9 cellular contexts compared by ENCODE assay signal in genomic region chrX:7109838-7110793, GRCh38. TPM values are rescaled to one million over a fixed set of nuclear protein-coding genes. Genes with fewer than 3 reads are reported as not detected.
DNase-seq lines count a peak whose midpoint lies in the region; ATAC-seq and TF ChIP-seq lines count a peak whose summit lies in the region.
"Had no signal": no experiment of that assay in that cellular context is flagged by ENCODE, and none has a peak within 500 bp of the region (broad histone marks: within the 10 kb centered on the region; RNA-seq: fewer than 3 reads in every experiment).

No MANE protein-coding gene starts in this region.

- no peaks in the 10 kb centered on the region for H3K27me3 Mint-ChIP-seq in activated naive CD8-positive, alpha-beta T cell treated with anti-CD3 and anti-CD28 coated beads for 36 hours
- no peaks in the 10 kb centered on the region for H3K27me3 Mint-ChIP-seq in activated naive CD8-positive, alpha-beta T cell treated with anti-CD3 and anti-CD28 coated beads, Interleukin-2, amount 50 U/mL, for 24 hours

- intact Hi-C loops in thyroid gland (cut with DNase I) = no loop called here
- intact Hi-C loops in vagina (cut with DNase I) = no loop called here

- H3K27ac Mint-ChIP-seq in activated naive CD8-positive, alpha-beta T cell treated with anti-CD3 and anti-CD28 coated beads for 36 hours = peak overlapping the region; percentile 67
- H3K27ac Mint-ChIP-seq in activated naive CD8-positive, alpha-beta T cell treated with anti-CD3 and anti-CD28 coated beads, Interleukin-2, amount 50 U/mL, for 24 hours = no peak overlapping the region

- peaks cover 17% of the 10 kb centered on the region for H3K4me1 Mint-ChIP-seq in activated naive CD8-positive, alpha-beta T cell treated with anti-CD3 and anti-CD28 coated beads for 36 hours
- H3K4me1 Mint-ChIP-seq in activated naive CD8-positive, alpha-beta T cell treated with anti-CD3 and anti-CD28 coated beads, Interleukin-2, amount 50 U/mL, for 24 hours = peaks cover 17% of the 10 kb centered on the region

- H3K27ac ChIP-seq in SK-N-MC (peak overlapping the region; percentile 72), thyroid gland (peak overlapping the region in 2 of 3 donors; percentile 22 to 61), vagina (no peak overlapping the region)
- H3K27ac ChIP-seq: epithelial cell of prostate had no signal

- H3K9ac ChIP-seq in SK-N-MC (ENCODE audit: insufficient read length) = no peak overlapping the region

- ATAC-seq in activated naive CD8-positive, alpha-beta T cell treated with anti-CD3 and anti-CD28 coated beads, Interleukin-2, amount 50 U/mL, for 24 hours = no peak
- ATAC-seq in HG02870 (IDR thresholded peaks at IDR 0.05; ENCODE audit: unreplicated experiment) = peak; percentile 66

- WGBS in thyroid gland, 2 donors = 77 to 88% methylated on average over 12 of the region's 12 CpGs

- H3K9me3 Mint-ChIP-seq in activated naive CD8-positive, alpha-beta T cell treated with anti-CD3 and anti-CD28 coated beads for 36 hours = no peaks in the 10 kb centered on the region
- H3K9me3 Mint-ChIP-seq in activated naive CD8-positive, alpha-beta T cell treated with anti-CD3 and anti-CD28 coated beads, Interleukin-2, amount 50 U/mL, for 24 hours = no peaks in the 10 kb centered on the region

- DNase-seq in activated naive CD8-positive, alpha-beta T cell treated with anti-CD3 and anti-CD28 coated beads for 36 hours = no peak
- DNase-seq in activated naive CD8-positive, alpha-beta T cell treated with anti-CD3 and anti-CD28 coated beads, Interleukin-2, amount 50 U/mL, for 24 hours = no peak
- DNase-seq in SK-N-MC (ENCODE audit: low read depth, low spot score) (no peak), thyroid gland (peak; percentile 6), NCI-H446 treated with DMSO at 0.1 percent for 48 hours (lab: John Stamatoyannopoulos, UW) (no peak), cortex of kidney (lab: John Stamatoyannopoulos, UW) (no peak), vagina (ENCODE audit: extremely low spot score in 2 of 2) (no peak)

- H3K9me3 ChIP-seq in SK-N-MC (ENCODE audit: low read depth, low read length) (no peaks in the 10 kb centered on the region), thyroid gland (no peaks in the 10 kb centered on the region), vagina (no peaks in the 10 kb centered on the region)

- H3K27me3 ChIP-seq in thyroid gland (no peaks in the 10 kb centered on the region), vagina (no peaks in the 10 kb centered on the region)

- H3K4me3 ChIP-seq in SK-N-MC (peak overlapping the region; percentile 19; the same call in 1 of the 2 replicates), thyroid gland (replicated peaks in 1 of 3) (no peak overlapping the region), vagina (no peak overlapping the region)

- peak overlapping the region; percentile 2 for H3K4me3 Mint-ChIP-seq in activated naive CD8-positive, alpha-beta T cell treated with anti-CD3 and anti-CD28 coated beads for 36 hours
- no peak overlapping the region for H3K4me3 Mint-ChIP-seq in activated naive CD8-positive, alpha-beta T cell treated with anti-CD3 and anti-CD28 coated beads, Interleukin-2, amount 50 U/mL, for 24 hours

- peaks cover 15% of the 10 kb centered on the region for H3K36me3 Mint-ChIP-seq in activated naive CD8-positive, alpha-beta T cell treated with anti-CD3 and anti-CD28 coated beads for 36 hours
- H3K36me3 Mint-ChIP-seq in activated naive CD8-positive, alpha-beta T cell treated with anti-CD3 and anti-CD28 coated beads, Interleukin-2, amount 50 U/mL, for 24 hours (ENCODE audit: low read depth) = no peaks in the 10 kb centered on the region

- TF ChIP-seq POLR2A in thyroid gland (IDR thresholded peaks at IDR 0.05) (no peak), vagina (IDR thresholded peaks at IDR 0.05) (no peak)

- TF ChIP-seq CTCF in thyroid gland (IDR thresholded peaks at IDR 0.05) (no peak), vagina (IDR thresholded peaks at IDR 0.05) (no peak)

- peaks cover 8 to 21% of the 10 kb centered on the region in 2 donors for H3K4me1 ChIP-seq in thyroid gland
- H3K4me1 ChIP-seq in vagina = peaks cover 25% of the 10 kb centered on the region

- peaks cover 5% of the 10 kb centered on the region; the same call in 1 of the 2 replicates for H3K36me3 ChIP-seq in SK-N-MC (ENCODE audit: insufficient read depth, low read length)
- no peaks in the 10 kb centered on the region for H3K36me3 ChIP-seq in thyroid gland
- H3K36me3 ChIP-seq in vagina = peaks cover 0 to 5% of the 10 kb centered on the region in 2 donors

RNA-seq across cellular contexts. Expression of gene STS, which starts 37.4 kb away (rescaled TPM):
- total RNA-seq in activated naive CD8-positive, alpha-beta T cell treated with anti-CD3 and anti-CD28 coated beads for 36 hours = 1 to 10 TPM; 1.2 to 1.3 TPM
- total RNA-seq in thyroid gland (1 to 10 TPM; 5.4 to 9.3 (median 6.7) TPM), vagina (6.4 TPM)

RNA-seq across cellular contexts. Expression of gene PUDP, which starts 37.8 kb away (rescaled TPM):
- total RNA-seq in activated naive CD8-positive, alpha-beta T cell treated with anti-CD3 and anti-CD28 coated beads for 36 hours = 10 to 100 TPM; 22.0 to 24.4 TPM
- total RNA-seq in thyroid gland = 10 to 100 TPM; 11.3 to 27.5 (median 18.0) TPM
- 17.2 TPM for total RNA-seq in vagina

Comparison
In these comparisons a context has a peak if more than half of its experiments do, and no peak if none do; other contexts are left out.
1. DNase-seq: peak in thyroid gland (2 of 2); none in activated naive CD8-positive, alpha-beta T cell treated with anti-CD3 and anti-CD28 coated beads for 36 hours (single experiment), activated naive CD8-positive, alpha-beta T cell treated with anti-CD3 and anti-CD28 coated beads, Interleukin-2, amount 50 U/mL, for 24 hours (single experiment), SK-N-MC (single experiment), NCI-H446 treated with DMSO at 0.1 percent for 48 hours (single experiment), cortex of kidney (single experiment) and vagina (0 of 2).